In the genomic region with DNA sequence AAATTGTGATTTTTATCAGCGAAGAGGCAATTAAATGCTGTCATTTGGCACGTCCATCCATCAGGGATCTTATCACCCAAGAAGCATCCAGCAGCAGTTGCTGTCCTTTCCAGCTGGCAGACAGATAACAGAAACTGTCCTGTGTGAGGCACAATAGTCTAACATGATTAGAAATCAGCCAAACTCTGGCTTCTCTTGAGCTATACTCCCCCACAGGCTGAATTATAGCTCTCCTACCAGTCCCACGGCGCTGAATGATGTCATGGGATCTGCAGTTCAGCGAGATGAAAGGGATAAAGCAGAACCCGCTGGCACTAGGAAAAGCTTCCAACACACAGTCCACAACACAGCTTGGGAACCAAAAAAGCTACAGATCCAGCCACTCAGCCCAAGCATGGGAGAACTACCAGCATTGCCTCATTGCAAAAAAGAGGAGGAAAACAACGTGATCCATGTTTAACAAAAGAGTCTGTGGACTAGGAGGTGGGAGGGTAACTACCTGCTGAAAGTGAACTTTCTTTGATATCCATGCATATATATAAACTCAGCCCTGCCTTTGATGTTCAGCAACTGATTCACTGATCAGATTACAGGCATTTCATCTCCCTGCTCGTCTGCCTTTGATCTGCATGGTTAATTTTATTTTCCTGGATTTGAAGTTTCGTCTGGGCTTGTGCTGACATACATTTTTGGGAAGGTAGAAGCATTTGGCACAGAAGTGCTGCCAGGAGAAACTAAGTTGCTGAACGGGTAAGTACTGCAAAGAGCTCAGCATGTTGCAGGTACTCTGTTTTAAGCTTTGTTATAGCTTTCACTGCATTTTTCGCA, we compare ENCODE assay signal across 1 cellular context.
TF ChIP-seq lines count a peak whose summit lies in the region.

A gene with protein sequence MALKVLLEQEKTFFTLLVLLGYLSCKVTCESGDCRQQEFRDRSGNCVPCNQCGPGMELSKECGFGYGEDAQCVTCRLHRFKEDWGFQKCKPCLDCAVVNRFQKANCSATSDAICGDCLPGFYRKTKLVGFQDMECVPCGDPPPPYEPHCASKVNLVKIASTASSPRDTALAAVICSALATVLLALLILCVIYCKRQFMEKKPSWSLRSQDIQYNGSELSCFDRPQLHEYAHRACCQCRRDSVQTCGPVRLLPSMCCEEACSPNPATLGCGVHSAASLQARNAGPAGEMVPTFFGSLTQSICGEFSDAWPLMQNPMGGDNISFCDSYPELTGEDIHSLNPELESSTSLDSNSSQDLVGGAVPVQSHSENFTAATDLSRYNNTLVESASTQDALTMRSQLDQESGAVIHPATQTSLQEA (plus strand): TSS at position 314 of the 828 bp plus-strand sequence. CDS start 19,772 bp downstream, outside the sequence.

TF ChIP-seq in HepG2, 621 proteins besides CTCF, POLR2A, EP300 and RAD21 (continued from another document and continues in another):
- TF ChIP-seq, protein P1, sequence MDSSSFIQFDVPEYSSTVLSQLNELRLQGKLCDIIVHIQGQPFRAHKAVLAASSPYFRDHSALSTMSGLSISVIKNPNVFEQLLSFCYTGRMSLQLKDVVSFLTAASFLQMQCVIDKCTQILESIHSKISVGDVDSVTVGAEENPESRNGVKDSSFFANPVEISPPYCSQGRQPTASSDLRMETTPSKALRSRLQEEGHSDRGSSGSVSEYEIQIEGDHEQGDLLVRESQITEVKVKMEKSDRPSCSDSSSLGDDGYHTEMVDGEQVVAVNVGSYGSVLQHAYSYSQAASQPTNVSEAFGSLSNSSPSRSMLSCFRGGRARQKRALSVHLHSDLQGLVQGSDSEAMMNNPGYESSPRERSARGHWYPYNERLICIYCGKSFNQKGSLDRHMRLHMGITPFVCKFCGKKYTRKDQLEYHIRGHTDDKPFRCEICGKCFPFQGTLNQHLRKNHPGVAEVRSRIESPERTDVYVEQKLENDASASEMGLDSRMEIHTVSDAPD (CRISPR knock-in tag; IDR thresholded peaks at IDR 0.05), result no peak
- peak; percentile 87 for TF ChIP-seq SAP130 (CRISPR knock-in tag; IDR thresholded peaks at IDR 0.05; ENCODE audit: low read depth)
- TF ChIP-seq HOXA3 (CRISPR knock-in tag; IDR thresholded peaks at IDR 0.05), result peak; percentile 70
- TF ChIP-seq GATA4 (IDR thresholded peaks at IDR 0.05; ENCODE audit: borderline replicate concordance, low read depth), result peak; percentile 80; the same call in 1 of the 2 replicates
- TF ChIP-seq ELF1 (CRISPR knock-in tag; IDR thresholded peaks at IDR 0.05), result 0 out of 2 replicates have a peak, but pooled peaks have one; percentile 6
- TF ChIP-seq RFXAP (CRISPR knock-in tag; IDR thresholded peaks at IDR 0.05; ENCODE audit: borderline replicate concordance), result no peak
- TF ChIP-seq, protein P2, sequence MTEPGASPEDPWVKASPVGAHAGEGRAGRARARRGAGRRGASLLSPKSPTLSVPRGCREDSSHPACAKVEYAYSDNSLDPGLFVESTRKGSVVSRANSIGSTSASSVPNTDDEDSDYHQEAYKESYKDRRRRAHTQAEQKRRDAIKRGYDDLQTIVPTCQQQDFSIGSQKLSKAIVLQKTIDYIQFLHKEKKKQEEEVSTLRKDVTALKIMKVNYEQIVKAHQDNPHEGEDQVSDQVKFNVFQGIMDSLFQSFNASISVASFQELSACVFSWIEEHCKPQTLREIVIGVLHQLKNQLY (CRISPR knock-in tag; IDR thresholded peaks at IDR 0.05), result peak; percentile 83; the same call in 1 of the 2 replicates
- TF ChIP-seq, protein P3, sequence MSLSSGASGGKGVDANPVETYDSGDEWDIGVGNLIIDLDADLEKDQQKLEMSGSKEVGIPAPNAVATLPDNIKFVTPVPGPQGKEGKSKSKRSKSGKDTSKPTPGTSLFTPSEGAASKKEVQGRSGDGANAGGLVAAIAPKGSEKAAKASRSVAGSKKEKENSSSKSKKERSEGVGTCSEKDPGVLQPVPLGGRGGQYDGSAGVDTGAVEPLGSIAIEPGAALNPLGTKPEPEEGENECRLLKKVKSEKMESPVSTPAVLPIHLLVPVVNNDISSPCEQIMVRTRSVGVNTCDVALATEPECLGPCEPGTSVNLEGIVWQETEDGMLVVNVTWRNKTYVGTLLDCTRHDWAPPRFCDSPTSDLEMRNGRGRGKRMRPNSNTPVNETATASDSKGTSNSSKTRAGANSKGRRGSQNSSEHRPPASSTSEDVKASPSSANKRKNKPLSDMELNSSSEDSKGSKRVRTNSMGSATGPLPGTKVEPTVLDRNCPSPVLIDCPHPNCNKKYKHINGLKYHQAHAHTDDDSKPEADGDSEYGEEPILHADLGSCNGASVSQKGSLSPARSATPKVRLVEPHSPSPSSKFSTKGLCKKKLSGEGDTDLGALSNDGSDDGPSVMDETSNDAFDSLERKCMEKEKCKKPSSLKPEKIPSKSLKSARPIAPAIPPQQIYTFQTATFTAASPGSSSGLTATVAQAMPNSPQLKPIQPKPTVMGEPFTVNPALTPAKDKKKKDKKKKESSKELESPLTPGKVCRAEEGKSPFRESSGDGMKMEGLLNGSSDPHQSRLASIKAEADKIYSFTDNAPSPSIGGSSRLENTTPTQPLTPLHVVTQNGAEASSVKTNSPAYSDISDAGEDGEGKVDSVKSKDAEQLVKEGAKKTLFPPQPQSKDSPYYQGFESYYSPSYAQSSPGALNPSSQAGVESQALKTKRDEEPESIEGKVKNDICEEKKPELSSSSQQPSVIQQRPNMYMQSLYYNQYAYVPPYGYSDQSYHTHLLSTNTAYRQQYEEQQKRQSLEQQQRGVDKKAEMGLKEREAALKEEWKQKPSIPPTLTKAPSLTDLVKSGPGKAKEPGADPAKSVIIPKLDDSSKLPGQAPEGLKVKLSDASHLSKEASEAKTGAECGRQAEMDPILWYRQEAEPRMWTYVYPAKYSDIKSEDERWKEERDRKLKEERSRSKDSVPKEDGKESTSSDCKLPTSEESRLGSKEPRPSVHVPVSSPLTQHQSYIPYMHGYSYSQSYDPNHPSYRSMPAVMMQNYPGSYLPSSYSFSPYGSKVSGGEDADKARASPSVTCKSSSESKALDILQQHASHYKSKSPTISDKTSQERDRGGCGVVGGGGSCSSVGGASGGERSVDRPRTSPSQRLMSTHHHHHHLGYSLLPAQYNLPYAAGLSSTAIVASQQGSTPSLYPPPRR (CRISPR knock-in tag; IDR thresholded peaks at IDR 0.05; ENCODE audit: borderline replicate concordance), result peak; percentile 73; the same call in 1 of the 2 replicates
- TF ChIP-seq ZNF337 (CRISPR knock-in tag; IDR thresholded peaks at IDR 0.05; ENCODE audit: borderline replicate concordance, low read depth), result 0 out of 2 replicates have a peak, but pooled peaks have one; percentile 44
- peak; percentile 55; the same call in 1 of the 2 replicates for TF ChIP-seq YEATS4 (CRISPR knock-in tag; IDR thresholded peaks at IDR 0.05; ENCODE audit: borderline replicate concordance)
- TF ChIP-seq HMG20A (CRISPR knock-in tag; IDR thresholded peaks at IDR 0.05; ENCODE audit: borderline replicate concordance), result peak; percentile 79; the same call in 1 of the 2 replicates
- TF ChIP-seq, protein P4, sequence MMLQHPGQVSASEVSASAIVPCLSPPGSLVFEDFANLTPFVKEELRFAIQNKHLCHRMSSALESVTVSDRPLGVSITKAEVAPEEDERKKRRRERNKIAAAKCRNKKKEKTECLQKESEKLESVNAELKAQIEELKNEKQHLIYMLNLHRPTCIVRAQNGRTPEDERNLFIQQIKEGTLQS (CRISPR knock-in tag; IDR thresholded peaks at IDR 0.05), result peak; percentile 65
- no peak for TF ChIP-seq ZNF446 (CRISPR knock-in tag; IDR thresholded peaks at IDR 0.05)
- TF ChIP-seq RXRB (CRISPR knock-in tag; IDR thresholded peaks at IDR 0.05; ENCODE audit: borderline replicate concordance), result 0 out of 2 replicates have a peak, but pooled peaks have one; percentile 7
- TF ChIP-seq SIX1 (CRISPR knock-in tag; IDR thresholded peaks at IDR 0.05; ENCODE audit: borderline replicate concordance), result peak; percentile 95
- TF ChIP-seq, protein P5, sequence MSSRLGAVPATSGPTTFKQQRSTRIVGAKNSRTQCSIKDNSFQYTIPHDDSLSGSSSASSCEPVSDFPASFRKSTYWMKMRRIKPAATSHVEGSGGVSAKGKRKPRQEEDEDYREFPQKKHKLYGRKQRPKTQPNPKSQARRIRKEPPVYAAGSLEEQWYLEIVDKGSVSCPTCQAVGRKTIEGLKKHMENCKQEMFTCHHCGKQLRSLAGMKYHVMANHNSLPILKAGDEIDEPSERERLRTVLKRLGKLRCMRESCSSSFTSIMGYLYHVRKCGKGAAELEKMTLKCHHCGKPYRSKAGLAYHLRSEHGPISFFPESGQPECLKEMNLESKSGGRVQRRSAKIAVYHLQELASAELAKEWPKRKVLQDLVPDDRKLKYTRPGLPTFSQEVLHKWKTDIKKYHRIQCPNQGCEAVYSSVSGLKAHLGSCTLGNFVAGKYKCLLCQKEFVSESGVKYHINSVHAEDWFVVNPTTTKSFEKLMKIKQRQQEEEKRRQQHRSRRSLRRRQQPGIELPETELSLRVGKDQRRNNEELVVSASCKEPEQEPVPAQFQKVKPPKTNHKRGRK (CRISPR knock-in tag; IDR thresholded peaks at IDR 0.05), result no peak
- TF ChIP-seq TSC22D2 (CRISPR knock-in tag; IDR thresholded peaks at IDR 0.05; ENCODE audit: borderline replicate concordance), result no peak
- TF ChIP-seq ZNF644 (CRISPR knock-in tag; IDR thresholded peaks at IDR 0.05; ENCODE audit: low read depth), result peak; percentile 6; the same call in 1 of the 2 replicates
- TF ChIP-seq, protein P6, sequence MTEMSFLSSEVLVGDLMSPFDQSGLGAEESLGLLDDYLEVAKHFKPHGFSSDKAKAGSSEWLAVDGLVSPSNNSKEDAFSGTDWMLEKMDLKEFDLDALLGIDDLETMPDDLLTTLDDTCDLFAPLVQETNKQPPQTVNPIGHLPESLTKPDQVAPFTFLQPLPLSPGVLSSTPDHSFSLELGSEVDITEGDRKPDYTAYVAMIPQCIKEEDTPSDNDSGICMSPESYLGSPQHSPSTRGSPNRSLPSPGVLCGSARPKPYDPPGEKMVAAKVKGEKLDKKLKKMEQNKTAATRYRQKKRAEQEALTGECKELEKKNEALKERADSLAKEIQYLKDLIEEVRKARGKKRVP (CRISPR knock-in tag; IDR thresholded peaks at IDR 0.05), result 0 out of 4 replicates have a peak, but pooled peaks of 1 of the 2 experiments have one; percentile 7
- TF ChIP-seq, protein P7, sequence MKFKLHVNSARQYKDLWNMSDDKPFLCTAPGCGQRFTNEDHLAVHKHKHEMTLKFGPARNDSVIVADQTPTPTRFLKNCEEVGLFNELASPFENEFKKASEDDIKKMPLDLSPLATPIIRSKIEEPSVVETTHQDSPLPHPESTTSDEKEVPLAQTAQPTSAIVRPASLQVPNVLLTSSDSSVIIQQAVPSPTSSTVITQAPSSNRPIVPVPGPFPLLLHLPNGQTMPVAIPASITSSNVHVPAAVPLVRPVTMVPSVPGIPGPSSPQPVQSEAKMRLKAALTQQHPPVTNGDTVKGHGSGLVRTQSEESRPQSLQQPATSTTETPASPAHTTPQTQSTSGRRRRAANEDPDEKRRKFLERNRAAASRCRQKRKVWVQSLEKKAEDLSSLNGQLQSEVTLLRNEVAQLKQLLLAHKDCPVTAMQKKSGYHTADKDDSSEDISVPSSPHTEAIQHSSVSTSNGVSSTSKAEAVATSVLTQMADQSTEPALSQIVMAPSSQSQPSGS (CRISPR knock-in tag; IDR thresholded peaks at IDR 0.05), result peak; percentile 82; the same call in 1 of the 2 replicates
- TF ChIP-seq ATF7 (IDR thresholded peaks at IDR 0.05), result peak; percentile 73
- peak; percentile 79; the same call in 1 of the 2 replicates for TF ChIP-seq ATF7 (CRISPR knock-in tag; IDR thresholded peaks at IDR 0.05)
- no peak for TF ChIP-seq PHB2 (IDR thresholded peaks at IDR 0.05; ENCODE audit: partially characterized antibody)
- TF ChIP-seq, protein P8, sequence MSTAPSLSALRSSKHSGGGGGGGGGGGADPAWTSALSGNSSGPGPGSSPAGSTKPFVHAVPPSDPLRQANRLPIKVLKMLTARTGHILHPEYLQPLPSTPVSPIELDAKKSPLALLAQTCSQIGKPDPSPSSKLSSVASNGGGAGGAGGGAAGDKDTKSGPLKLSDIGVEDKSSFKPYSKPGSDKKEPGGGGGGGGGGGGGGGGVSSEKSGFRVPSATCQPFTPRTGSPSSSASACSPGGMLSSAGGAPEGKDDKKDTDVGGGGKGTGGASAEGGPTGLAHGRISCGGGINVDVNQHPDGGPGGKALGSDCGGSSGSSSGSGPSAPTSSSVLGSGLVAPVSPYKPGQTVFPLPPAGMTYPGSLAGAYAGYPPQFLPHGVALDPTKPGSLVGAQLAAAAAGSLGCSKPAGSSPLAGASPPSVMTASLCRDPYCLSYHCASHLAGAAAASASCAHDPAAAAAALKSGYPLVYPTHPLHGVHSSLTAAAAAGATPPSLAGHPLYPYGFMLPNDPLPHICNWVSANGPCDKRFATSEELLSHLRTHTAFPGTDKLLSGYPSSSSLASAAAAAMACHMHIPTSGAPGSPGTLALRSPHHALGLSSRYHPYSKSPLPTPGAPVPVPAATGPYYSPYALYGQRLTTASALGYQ (CRISPR knock-in tag; IDR thresholded peaks at IDR 0.05), result peak; percentile 78; the same call in 1 of the 2 replicates
- no peak for TF ChIP-seq SOX6 (IDR thresholded peaks at IDR 0.05)
- TF ChIP-seq SOX6 (CRISPR knock-in tag; IDR thresholded peaks at IDR 0.05), result peak; percentile 81
- 0 out of 2 replicates have a peak, but pooled peaks have one; percentile 45 for TF ChIP-seq CEBPB (IDR thresholded peaks at IDR 0.05; ENCODE audit: borderline replicate concordance, low read depth, low read length)
- TF ChIP-seq HDAC2 (CRISPR knock-in tag; IDR thresholded peaks at IDR 0.05), result peak; percentile 81
- TF ChIP-seq KDM2A (CRISPR knock-in tag; IDR thresholded peaks at IDR 0.05; ENCODE audit: borderline replicate concordance, low read depth), result no peak
- 0 out of 2 replicates have a peak, but pooled peaks have one; percentile 78 for TF ChIP-seq RORA (CRISPR knock-in tag; IDR thresholded peaks at IDR 0.05)
- TF ChIP-seq, protein P9, sequence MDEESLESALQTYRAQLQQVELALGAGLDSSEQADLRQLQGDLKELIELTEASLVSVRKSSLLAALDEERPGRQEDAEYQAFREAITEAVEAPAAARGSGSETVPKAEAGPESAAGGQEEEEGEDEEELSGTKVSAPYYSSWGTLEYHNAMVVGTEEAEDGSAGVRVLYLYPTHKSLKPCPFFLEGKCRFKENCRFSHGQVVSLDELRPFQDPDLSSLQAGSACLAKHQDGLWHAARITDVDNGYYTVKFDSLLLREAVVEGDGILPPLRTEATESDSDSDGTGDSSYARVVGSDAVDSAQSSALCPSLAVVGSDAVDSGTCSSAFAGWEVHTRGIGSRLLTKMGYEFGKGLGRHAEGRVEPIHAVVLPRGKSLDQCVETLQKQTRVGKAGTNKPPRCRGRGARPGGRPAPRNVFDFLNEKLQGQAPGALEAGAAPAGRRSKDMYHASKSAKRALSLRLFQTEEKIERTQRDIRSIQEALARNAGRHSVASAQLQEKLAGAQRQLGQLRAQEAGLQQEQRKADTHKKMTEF (CRISPR knock-in tag; IDR thresholded peaks at IDR 0.05), result peak; percentile 58; the same call in 1 of the 2 replicates
